19 cellular contexts compared by ENCODE assay signal in the genomic region with DNA sequence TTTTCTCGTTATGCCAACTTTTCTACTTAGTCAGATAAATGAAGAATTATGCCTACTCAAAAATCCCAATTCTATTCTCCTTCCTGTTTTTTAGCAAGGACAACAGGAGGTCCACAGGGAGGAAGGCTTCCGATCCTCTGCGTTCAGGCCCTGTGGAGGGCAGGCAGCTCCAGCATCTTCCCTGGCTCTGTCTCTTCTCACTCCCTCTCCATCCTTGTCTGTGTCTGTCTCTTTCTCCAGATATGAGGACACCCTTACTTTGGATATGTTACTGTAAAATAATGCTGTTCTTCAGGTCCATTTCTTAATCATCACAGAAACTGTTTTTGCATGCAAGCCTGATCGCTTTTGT.
"Had no signal": no experiment of that assay in that cellular context is flagged by ENCODE, and none has a peak within 500 bp of the region (broad histone marks: within the 10 kb centered on the region; RNA-seq: fewer than 3 reads in every experiment).

No MANE protein-coding gene starts in this region.

- H3K4me3 Mint-ChIP-seq: activated CD4-positive, alpha-beta memory T cell treated with anti-CD3 and anti-CD28 coated beads for 36 hours; activated naive CD4-positive, alpha-beta T cell treated with anti-CD3 and anti-CD28 coated beads for 36 hours; activated naive CD8-positive, alpha-beta T cell treated with anti-CD3 and anti-CD28 coated beads, Interleukin-2, amount 50 U/mL, for 24 hours; activated T-cell treated with anti-CD3 and anti-CD28 coated beads, Interleukin-2, amount 50 U/mL, for 72 hours; effector memory CD8-positive, alpha-beta T cell; nephron; stimulated activated memory B cell treated with anti-CD40 and anti-IgM and Interleukin-4, amounts not matched to agents 10 μg/mL and 1 μg/mL and 100 μg/mL, for 72 hours had no signal

- ATAC-seq: activated naive CD8-positive, alpha-beta T cell treated with anti-CD3 and anti-CD28 coated beads, Interleukin-2, amount 50 U/mL, for 24 hours; activated T-cell treated with anti-CD3 and anti-CD28 coated beads, Interleukin-2, amount 50 U/mL, for 72 hours; body of pancreas; effector memory CD8-positive, alpha-beta T cell; esophagus mucosa; right cardiac atrium; stimulated activated memory B cell treated with anti-CD40 and anti-IgM and Interleukin-4, amounts not matched to agents 10 μg/mL and 1 μg/mL and 100 μg/mL, for 72 hours had no signal

- DNase-seq: activated CD4-positive, alpha-beta memory T cell treated with anti-CD3 and anti-CD28 coated beads for 36 hours; activated CD4-positive, alpha-beta T cell treated with anti-CD3 and anti-CD28 coated beads for 48 hours; activated CD4-positive, CD25-positive, alpha-beta regulatory T cell; activated effector memory CD4-positive, alpha-beta T cell treated with Interleukin-2 at 50 U/mL for 16 hours; activated naive CD4-positive, alpha-beta T cell treated with anti-CD3 and anti-CD28 coated beads for 36 hours; activated naive CD8-positive, alpha-beta T cell treated with anti-CD3 and anti-CD28 coated beads, Interleukin-2, amount 50 U/mL, for 24 hours; activated T-cell treated with anti-CD3 and anti-CD28 coated beads, Interleukin-2, amount 50 U/mL, for 72 hours; body of pancreas; effector memory CD8-positive, alpha-beta T cell; foreskin melanocyte; right cardiac atrium; stimulated activated CD4-positive, alpha-beta T cell treated with anti-CD3 and anti-CD28 coated beads, Interleukin-12 subunit alpha, Interleukin-12 subunit beta, amount 100 ng/mL, for 4 hours; T-helper 1 cell; tibial artery had no signal

- H3K27me3 Mint-ChIP-seq: activated CD4-positive, alpha-beta memory T cell treated with anti-CD3 and anti-CD28 coated beads for 36 hours; activated naive CD8-positive, alpha-beta T cell treated with anti-CD3 and anti-CD28 coated beads, Interleukin-2, amount 50 U/mL, for 24 hours; effector memory CD8-positive, alpha-beta T cell; stimulated activated memory B cell treated with anti-CD40 and anti-IgM and Interleukin-4, amounts not matched to agents 10 μg/mL and 1 μg/mL and 100 μg/mL, for 72 hours had no signal

- H3K4me3 ChIP-seq: body of pancreas, cardiac muscle cell, tibial artery had no signal

- H3K9me3 Mint-ChIP-seq: activated CD4-positive, alpha-beta memory T cell treated with anti-CD3 and anti-CD28 coated beads for 36 hours; activated naive CD4-positive, alpha-beta T cell treated with anti-CD3 and anti-CD28 coated beads for 36 hours; activated naive CD8-positive, alpha-beta T cell treated with anti-CD3 and anti-CD28 coated beads, Interleukin-2, amount 50 U/mL, for 24 hours; activated T-cell treated with anti-CD3 and anti-CD28 coated beads, Interleukin-2, amount 50 U/mL, for 72 hours; effector memory CD8-positive, alpha-beta T cell; stimulated activated memory B cell treated with anti-CD40 and anti-IgM and Interleukin-4, amounts not matched to agents 10 μg/mL and 1 μg/mL and 100 μg/mL, for 72 hours had no signal

- H3K9me3 ChIP-seq: body of pancreas, tibial artery had no signal

- H3K27me3 ChIP-seq: body of pancreas, cardiac muscle cell, tibial artery had no signal

- H3K36me3 ChIP-seq: cardiac muscle cell, tibial artery had no signal

- H3K27ac ChIP-seq: body of pancreas, cardiac muscle cell, parathyroid adenoma, tibial artery had no signal

- H3K4me1 ChIP-seq: body of pancreas had no signal

- H3K27ac Mint-ChIP-seq: activated CD4-positive, alpha-beta memory T cell treated with anti-CD3 and anti-CD28 coated beads for 36 hours; activated naive CD4-positive, alpha-beta T cell treated with anti-CD3 and anti-CD28 coated beads for 36 hours; activated naive CD8-positive, alpha-beta T cell treated with anti-CD3 and anti-CD28 coated beads, Interleukin-2, amount 50 U/mL, for 24 hours; activated T-cell treated with anti-CD3 and anti-CD28 coated beads, Interleukin-2, amount 50 U/mL, for 72 hours; stimulated activated memory B cell treated with anti-CD40 and anti-IgM and Interleukin-4, amounts not matched to agents 10 μg/mL and 1 μg/mL and 100 μg/mL, for 72 hours had no signal
